Comparison of ENCODE assay signal across 11 cellular contexts in genomic region chr18:2960983-2961696, GRCh38. TPM values are rescaled to one million over a fixed set of nuclear protein-coding genes. Genes with fewer than 3 reads are reported as not detected.
A peak's percentile ranks its signal among the peaks of the same experiment; 100 is the strongest.
DNase-seq lines count a peak whose midpoint lies in the region; ATAC-seq, FAIRE-seq and TF ChIP-seq lines count a peak whose summit lies in the region.
"Had no signal": no experiment of that assay in that cellular context is flagged by ENCODE, and none has a peak within 500 bp of the region (broad histone marks: within the 10 kb centered on the region; RNA-seq: fewer than 3 reads in every experiment).

No MANE protein-coding gene starts in this region.

- no peaks in the 10 kb centered on the region for H3K27me3 Mint-ChIP-seq in WTC11 (ENCODE audit: low read depth)
- H3K27me3 Mint-ChIP-seq in stimulated activated naive B cell treated with anti-CD40 and anti-IgM and Interleukin-4, amounts not matched to agents 10 μg/mL and 1 μg/mL and 100 μg/mL, for 72 hours, result no peaks in the 10 kb centered on the region

- no peak overlapping the region for H3K27ac ChIP-seq in SJCRH30

- H3K4me1 Mint-ChIP-seq in WTC11, result no peaks in the 10 kb centered on the region
- H3K4me1 Mint-ChIP-seq in stimulated activated naive B cell treated with anti-CD40 and anti-IgM and Interleukin-4, amounts not matched to agents 10 μg/mL and 1 μg/mL and 100 μg/mL, for 72 hours, result peaks cover 40 to 73% of the 10 kb centered on the region in 2 donors

- FAIRE-seq in GM12891 (lab: Jason Lieb, UNC), result peak; percentile 78

- ATAC-seq in WTC11 (no peak), HG03442 (IDR thresholded peaks at IDR 0.05; ENCODE audit: unreplicated experiment) (no peak)
- ATAC-seq in stimulated activated naive B cell treated with anti-CD40 and anti-IgM and Interleukin-4, amounts not matched to agents 10 μg/mL and 1 μg/mL and 100 μg/mL, for 72 hours (replicated peaks), result peak; percentile 9 to 31

- no peak for TF ChIP-seq POLR2A in GM12891 (IDR thresholded peaks at IDR 0.05; ENCODE audit: low read depth, low read length)

- peaks cover 3% of the 10 kb centered on the region; the same call in 1 of the 2 replicates for H3K36me3 Mint-ChIP-seq in WTC11
- H3K36me3 Mint-ChIP-seq in stimulated activated naive B cell treated with anti-CD40 and anti-IgM and Interleukin-4, amounts not matched to agents 10 μg/mL and 1 μg/mL and 100 μg/mL, for 72 hours, result peaks cover 7 to 12% of the 10 kb centered on the region in 2 donors

- no peak for DNase-seq in GM12891 (ENCODE audit: insufficient read length, low spot score)
- DNase-seq in WTC11 (ENCODE audit: low spot score), result no peak
- DNase-seq in iris pigment epithelial cell (ENCODE audit: low read depth), result peak; percentile 32
- no peak for DNase-seq in stimulated activated naive B cell treated with anti-CD40 and anti-IgM and Interleukin-4, amounts not matched to agents 10 μg/mL and 1 μg/mL and 100 μg/mL, for 72 hours
- no peak for DNase-seq in A172 (ENCODE audit: low spot score)
- no peak for DNase-seq in SJCRH30
- no peak for DNase-seq in superior temporal gyrus (ENCODE audit: extremely low spot score)
- DNase-seq: left cardiac atrium; NCI-H2171 treated with DMSO at 0.1 percent for 48 hours; stimulated activated CD4-positive, alpha-beta T cell treated with anti-CD3 and anti-CD28 coated beads, Interleukin-2, amount 100 ng/mL, for 48 hours had no signal

- no peak overlapping the region for H3K4me3 Mint-ChIP-seq in WTC11
- H3K4me3 Mint-ChIP-seq in stimulated activated naive B cell treated with anti-CD40 and anti-IgM and Interleukin-4, amounts not matched to agents 10 μg/mL and 1 μg/mL and 100 μg/mL, for 72 hours, result peak overlapping the region; percentile 74 to 82

- H3K4me1 ChIP-seq in SJCRH30, result no peaks in the 10 kb centered on the region

- peaks cover 6% of the 10 kb centered on the region; the same call in 1 of the 2 replicates for H3K36me3 ChIP-seq in SJCRH30

- H3K9me3 Mint-ChIP-seq in WTC11, result no peaks in the 10 kb centered on the region
- peaks cover 0 to 1% of the 10 kb centered on the region in 2 donors for H3K9me3 Mint-ChIP-seq in stimulated activated naive B cell treated with anti-CD40 and anti-IgM and Interleukin-4, amounts not matched to agents 10 μg/mL and 1 μg/mL and 100 μg/mL, for 72 hours

- CTCF ChIA-PET in WTC11 (lab: Charles Lee), result interaction anchor here (0.9 kb wide), 1 partner anchor 190 kb away, joined by 4 read pairs; no protein-coding TSS in a partner anchor

- H3K27me3 ChIP-seq in SJCRH30, result no peaks in the 10 kb centered on the region

- H3K27ac Mint-ChIP-seq in WTC11, result peak overlapping the region; percentile 2; the same call in 1 of the 2 replicates
- H3K27ac Mint-ChIP-seq in stimulated activated naive B cell treated with anti-CD40 and anti-IgM and Interleukin-4, amounts not matched to agents 10 μg/mL and 1 μg/mL and 100 μg/mL, for 72 hours, result peak overlapping the region; percentile 96

- POLR2A ChIA-PET in WTC11 (lab: Charles Lee), result no interaction called here

- TF ChIP-seq CTCF in WTC11 (IDR thresholded peaks at IDR 0.05), result no peak

- H3K9me3 ChIP-seq in SJCRH30 (replicated peaks), result no peaks in the 10 kb centered on the region

- H3K4me3 ChIP-seq in SJCRH30, result no peak overlapping the region

TF ChIP-seq in GM12891, 5 proteins besides CTCF, POLR2A, EP300 and RAD21:
- TF ChIP-seq PAX5 (IDR thresholded peaks at IDR 0.05; ENCODE audit: insufficient read depth, low read length, severe bottlenecking) (no peak), POU2F2 (IDR thresholded peaks at IDR 0.05; ENCODE audit: low read depth, low read length) (no peak)

TF ChIP-seq in WTC11, 78 proteins besides CTCF, POLR2A, EP300 and RAD21:
- TF ChIP-seq, protein P1, sequence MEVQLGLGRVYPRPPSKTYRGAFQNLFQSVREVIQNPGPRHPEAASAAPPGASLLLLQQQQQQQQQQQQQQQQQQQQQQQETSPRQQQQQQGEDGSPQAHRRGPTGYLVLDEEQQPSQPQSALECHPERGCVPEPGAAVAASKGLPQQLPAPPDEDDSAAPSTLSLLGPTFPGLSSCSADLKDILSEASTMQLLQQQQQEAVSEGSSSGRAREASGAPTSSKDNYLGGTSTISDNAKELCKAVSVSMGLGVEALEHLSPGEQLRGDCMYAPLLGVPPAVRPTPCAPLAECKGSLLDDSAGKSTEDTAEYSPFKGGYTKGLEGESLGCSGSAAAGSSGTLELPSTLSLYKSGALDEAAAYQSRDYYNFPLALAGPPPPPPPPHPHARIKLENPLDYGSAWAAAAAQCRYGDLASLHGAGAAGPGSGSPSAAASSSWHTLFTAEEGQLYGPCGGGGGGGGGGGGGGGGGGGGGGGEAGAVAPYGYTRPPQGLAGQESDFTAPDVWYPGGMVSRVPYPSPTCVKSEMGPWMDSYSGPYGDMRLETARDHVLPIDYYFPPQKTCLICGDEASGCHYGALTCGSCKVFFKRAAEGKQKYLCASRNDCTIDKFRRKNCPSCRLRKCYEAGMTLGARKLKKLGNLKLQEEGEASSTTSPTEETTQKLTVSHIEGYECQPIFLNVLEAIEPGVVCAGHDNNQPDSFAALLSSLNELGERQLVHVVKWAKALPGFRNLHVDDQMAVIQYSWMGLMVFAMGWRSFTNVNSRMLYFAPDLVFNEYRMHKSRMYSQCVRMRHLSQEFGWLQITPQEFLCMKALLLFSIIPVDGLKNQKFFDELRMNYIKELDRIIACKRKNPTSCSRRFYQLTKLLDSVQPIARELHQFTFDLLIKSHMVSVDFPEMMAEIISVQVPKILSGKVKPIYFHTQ (CRISPR knock-in tag; IDR thresholded peaks at IDR 0.05), result no peak
- TF ChIP-seq HMGA2 (CRISPR knock-in tag; IDR thresholded peaks at IDR 0.05), result no peak

RNA-seq across cellular contexts. Expression of gene LPIN2, which starts 51.8 kb away (rescaled TPM):
- polyA plus RNA-seq in GM12891 (2012; ENCODE audit: low read depth, missing spikeins), result 13.3 TPM
- 10.4 to 12.2 TPM (median 11.8 TPM) in 3 replicates for total RNA-seq in WTC11 (2021)
- total RNA-seq in A172 (2014; rRNA removed; shearing (Covaris generic)), result 22.4 and 26.1 TPM in 2 replicates
- total RNA-seq in SJCRH30 (2014; rRNA removed; shearing (Covaris generic)), result 15.3 and 16.7 TPM in 2 replicates

Comparison
In these comparisons a context has a peak if more than half of its experiments do, and no peak if none do; other contexts are left out.
1. ATAC-seq: peak in stimulated activated naive B cell treated with anti-CD40 and anti-IgM and Interleukin-4, amounts not matched to agents 10 μg/mL and 1 μg/mL and 100 μg/mL, for 72 hours (2 of 2); none in WTC11 (single experiment) and HG03442 (single experiment).